9 cellular contexts compared by ENCODE assay signal in the genomic region with DNA sequence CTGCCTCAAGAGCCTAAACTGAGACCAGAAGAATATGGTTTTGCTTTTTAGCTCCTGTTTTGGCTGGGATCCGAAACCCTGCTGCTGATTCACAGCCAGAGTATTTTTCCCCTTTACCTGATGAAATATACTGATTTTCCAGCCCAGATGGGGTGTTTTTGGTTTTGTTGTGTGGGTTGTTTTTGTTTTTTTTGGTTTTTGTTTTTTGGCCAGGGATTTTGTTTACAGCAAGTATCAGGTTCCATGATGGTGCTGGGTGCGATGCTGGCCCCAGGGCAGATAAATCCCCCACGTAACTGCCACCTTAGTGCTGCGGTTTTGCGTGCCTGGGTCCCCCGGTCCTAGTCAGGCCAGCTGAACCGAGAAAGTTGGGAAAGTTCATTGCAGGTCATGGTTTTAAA.
DNase-seq lines count a peak whose midpoint lies in the region; ATAC-seq and TF ChIP-seq lines count a peak whose summit lies in the region.
"Had no signal": no experiment of that assay in that cellular context is flagged by ENCODE, and none has a peak within 500 bp of the region (broad histone marks: within the 10 kb centered on the region; RNA-seq: fewer than 3 reads in every experiment).

No MANE protein-coding gene starts in this region.

- no peak overlapping the region for H3K4me3 Mint-ChIP-seq in naive thymus-derived CD8-positive, alpha-beta T cell

- peaks cover 95% of the 10 kb centered on the region for H3K4me1 ChIP-seq in vagina

- POLR2A ChIA-PET in naive thymus-derived CD8-positive, alpha-beta T cell (lab: Charles Lee): interaction anchor here (5.8 to 7.4 kb wide), 2 partner anchors 8 to 22 kb away, joined by 49 to 74 read pairs; no protein-coding TSS in a partner anchor

- no peaks in the 10 kb centered on the region for H3K27me3 Mint-ChIP-seq in naive thymus-derived CD8-positive, alpha-beta T cell

- intact Hi-C loops in Right ventricle myocardium inferior (cut with DNase I): loop anchor here (2.0 to 5.0 kb wide), 2 partner anchors 51 to 94 kb away; no protein-coding TSS in a partner anchor
- intact Hi-C loops in Right ventricle myocardium superior (cut with DNase I): loop anchor here (1.0 to 5.0 kb wide), 2 partner anchors 16 to 101 kb away; no protein-coding TSS in a partner anchor
- intact Hi-C loops in vagina (cut with DNase I): loop anchor here (5.0 to 10.0 kb wide), 2 partner anchors 34 to 92 kb away; no protein-coding TSS in a partner anchor

- H3K36me3 ChIP-seq in vagina: peaks cover 0 to 8% of the 10 kb centered on the region in 2 donors

- H3K4me1 Mint-ChIP-seq in naive thymus-derived CD8-positive, alpha-beta T cell: peaks cover 57 to 99% (median 99%) of the 10 kb centered on the region in 4 donors

- peak overlapping the region; percentile 95 for H3K27ac ChIP-seq in vagina

- H3K27me3 ChIP-seq in vagina: no peaks in the 10 kb centered on the region

- no peak for TF ChIP-seq POLR2A in vagina (IDR thresholded peaks at IDR 0.05)

- peak overlapping the region in 1 of 2 donors; percentile 7 for H3K4me3 ChIP-seq in vagina

- TF ChIP-seq CTCF in vagina (IDR thresholded peaks at IDR 0.05): no peak

- no peaks in the 10 kb centered on the region for H3K9me3 ChIP-seq in vagina

- DNase-seq in Right ventricle myocardium inferior (ENCODE audit: missing footprints) (no peak), Right ventricle myocardium superior (no peak), dermis microvascular lymphatic vessel endothelial cell (ENCODE audit: low read depth in 2 of 2) (peak; percentile 61 to 75), vagina (ENCODE audit: extremely low spot score in 2 of 2) (no peak), HT-29 (ENCODE audit: low spot score) (no peak), NCI-H510A (lab: John Stamatoyannopoulos, UW) (no peak)
- no peak for DNase-seq in naive thymus-derived CD8-positive, alpha-beta T cell
- DNase-seq: activated gamma-delta T cell treated with Interleukin-2 at 50 U/mL for 16 hours had no signal

- H3K9me3 Mint-ChIP-seq in naive thymus-derived CD8-positive, alpha-beta T cell: no peaks in the 10 kb centered on the region

- peak overlapping the region in 9 of 10 donors; percentile 5 to 97 (median 40) for H3K27ac Mint-ChIP-seq in naive thymus-derived CD8-positive, alpha-beta T cell

- ATAC-seq in Right ventricle myocardium inferior (peak; percentile 0), Right ventricle myocardium superior (ENCODE audit: poor library complexity) (no peak), HG03039 (IDR thresholded peaks at IDR 0.05; ENCODE audit: unreplicated experiment) (no peak)
- ATAC-seq in naive thymus-derived CD8-positive, alpha-beta T cell: no peak

- H3K36me3 Mint-ChIP-seq in naive thymus-derived CD8-positive, alpha-beta T cell: no peaks in the 10 kb centered on the region

Comparison
In these comparisons a context has a peak if more than half of its experiments do, and no peak if none do; other contexts are left out.
1. DNase-seq: peak in dermis microvascular lymphatic vessel endothelial cell (2 of 2); none in Right ventricle myocardium inferior (single experiment), Right ventricle myocardium superior (single experiment), naive thymus-derived CD8-positive, alpha-beta T cell (0 of 10), vagina (0 of 2), HT-29 (single experiment) and NCI-H510A (single experiment).